ENCODE assay signal across 23 cellular contexts in genomic region chr1:150121236-150121862, GRCh38. TPM values are rescaled to one million over a fixed set of nuclear protein-coding genes. Genes with fewer than 3 reads are reported as not detected.
A peak's percentile ranks its signal among the peaks of the same experiment; 100 is the strongest.
DNase-seq lines count a peak whose midpoint lies in the region; TF ChIP-seq lines count a peak whose summit lies in the region.
"Had no signal": no experiment of that assay in that cellular context is flagged by ENCODE, and none has a peak within 500 bp of the region (broad histone marks: within the 10 kb centered on the region; RNA-seq: fewer than 3 reads in every experiment).

No MANE protein-coding gene starts in this region.

- H3K4me1 ChIP-seq in ACC112 (ENCODE audit: control insufficient read depth, insufficient read depth, low read length, unreplicated experiment) (peaks cover 8% of the 10 kb centered on the region), adipocyte (ENCODE audit: control insufficient read depth, insufficient read depth, low read length) (no peaks in the 10 kb centered on the region)
- H3K4me1 ChIP-seq in CD8-positive, alpha-beta memory T cell (ENCODE audit: insufficient read depth, low read length), result no peaks in the 10 kb centered on the region
- H3K4me1 ChIP-seq: colonic mucosa, thyroid gland had no signal

- no peak overlapping the region for H3K4me3 ChIP-seq in ACC112 (ENCODE audit: low read depth, low read length)
- no peak overlapping the region for H3K4me3 ChIP-seq in adipocyte (ENCODE audit: low read length)
- H3K4me3 ChIP-seq in fibroblast of pulmonary artery (replicated peaks; ENCODE audit: low read depth, low read length), result no peak overlapping the region
- no peak overlapping the region for H3K4me3 ChIP-seq in CD8-positive, alpha-beta memory T cell (ENCODE audit: low read length)
- H3K4me3 ChIP-seq: colonic mucosa, thyroid gland had no signal

- H3K9me3 Mint-ChIP-seq in HFFc6, result no peaks in the 10 kb centered on the region
- H3K9me3 Mint-ChIP-seq in CD8-positive, alpha-beta memory T cell, result no peaks in the 10 kb centered on the region
- H3K9me3 Mint-ChIP-seq: activated CD4-positive, alpha-beta memory T cell treated with anti-CD3 and anti-CD28 coated beads for 36 hours; CD4-positive, CD25-positive, alpha-beta regulatory T cell; endodermal cell; stimulated activated naive CD8-positive, alpha-beta T cell treated with anti-CD3 and anti-CD28 coated beads, Interleukin-15, amount 100 ng/mL, for 72 hours had no signal

- DNase-seq in HFFc6 (no peak), adipocyte (ENCODE audit: low read depth) (peak; percentile 5), fibroblast of pulmonary artery (ENCODE audit: low read depth) (peak; percentile 20), NCI-H2081 (lab: John Stamatoyannopoulos, UW) (no peak), 8988T (no peak), CD1c-positive myeloid dendritic cell (ENCODE audit: extremely low spot score) (no peak)
- no peak for DNase-seq in CD8-positive, alpha-beta memory T cell
- DNase-seq: activated CD4-positive, alpha-beta memory T cell treated with anti-CD3 and anti-CD28 coated beads for 36 hours; activated CD8-positive, alpha-beta memory T cell treated with anti-CD3 and anti-CD28 coated beads, Interleukin-2, amount 50 U/mL, for 48 hours; CD4-positive, CD25-positive, alpha-beta regulatory T cell; colonic mucosa; endodermal cell; GF-D8; NCI-H1092 treated with DMSO at 0.1 percent for 48 hours; NCI-H2081 treated with DMSO at 0.1 percent for 48 hours; NCI-H774; stimulated activated naive CD8-positive, alpha-beta T cell treated with anti-CD3 and anti-CD28 coated beads, Interleukin-15, amount 100 ng/mL, for 72 hours; T1000; thyroid gland had no signal

- no peaks in the 10 kb centered on the region; the same call in 1 of the 2 replicates for H3K27me3 Mint-ChIP-seq in HFFc6 (ENCODE audit: insufficient read depth)
- no peaks in the 10 kb centered on the region for H3K27me3 Mint-ChIP-seq in CD8-positive, alpha-beta memory T cell
- H3K27me3 Mint-ChIP-seq: activated CD4-positive, alpha-beta memory T cell treated with anti-CD3 and anti-CD28 coated beads for 36 hours; CD4-positive, CD25-positive, alpha-beta regulatory T cell; progenitor cell of endocrine pancreas; stimulated activated naive CD8-positive, alpha-beta T cell treated with anti-CD3 and anti-CD28 coated beads, Interleukin-15, amount 100 ng/mL, for 72 hours had no signal

- CTCF ChIA-PET in CD8-positive, alpha-beta memory T cell (lab: Charles Lee), result no interaction called here

- no peak overlapping the region for H3K9ac ChIP-seq in adipocyte (ENCODE audit: low read length)

- peaks cover 12% of the 10 kb centered on the region for H3K4me1 Mint-ChIP-seq in HFFc6 (ENCODE audit: low read depth)
- peaks cover 6 to 25% (median 21%) of the 10 kb centered on the region in 3 donors for H3K4me1 Mint-ChIP-seq in CD8-positive, alpha-beta memory T cell
- H3K4me1 Mint-ChIP-seq: endodermal cell, WTC11 had no signal

- TF ChIP-seq CTCF in HFFc6 (IDR thresholded peaks at IDR 0.05), result no peak
- no peak for TF ChIP-seq CTCF in fibroblast of pulmonary artery (IDR thresholded peaks at IDR 0.05; ENCODE audit: low read length, missing control alignments)

- 0 out of 2 replicates have a peak, but pooled peaks cover 3% of the 10 kb centered on the region for H3K36me3 Mint-ChIP-seq in HFFc6 (ENCODE audit: low read depth)
- H3K36me3 Mint-ChIP-seq in CD8-positive, alpha-beta memory T cell, result peaks cover 5 to 24% (median 6%) of the 10 kb centered on the region in 3 donors
- H3K36me3 Mint-ChIP-seq: activated CD4-positive, alpha-beta memory T cell treated with anti-CD3 and anti-CD28 coated beads for 36 hours; WTC11 had no signal

- no peak overlapping the region for H3K4me3 Mint-ChIP-seq in HFFc6
- no peak overlapping the region for H3K4me3 Mint-ChIP-seq in CD8-positive, alpha-beta memory T cell
- H3K4me3 Mint-ChIP-seq: activated CD4-positive, alpha-beta memory T cell treated with anti-CD3 and anti-CD28 coated beads for 36 hours; CD4-positive, CD25-positive, alpha-beta regulatory T cell; endodermal cell; stimulated activated naive CD8-positive, alpha-beta T cell treated with anti-CD3 and anti-CD28 coated beads, Interleukin-15, amount 100 ng/mL, for 72 hours; WTC11 had no signal

- H3K79me2 ChIP-seq in ACC112 (ENCODE audit: control insufficient read depth, insufficient read depth, low read length, unreplicated experiment), result no peaks in the 10 kb centered on the region

- H3K27me3 ChIP-seq in ACC112 (ENCODE audit: insufficient read depth, low read length) (no peaks in the 10 kb centered on the region), adipocyte (replicated peaks; ENCODE audit: control insufficient read depth, insufficient read depth, low read length) (no peaks in the 10 kb centered on the region)
- no peaks in the 10 kb centered on the region for H3K27me3 ChIP-seq in CD8-positive, alpha-beta memory T cell (ENCODE audit: insufficient read depth, low read length, poor library complexity, severe bottlenecking)
- H3K27me3 ChIP-seq: colonic mucosa, neutrophil, thyroid gland had no signal

- no peak overlapping the region for H2AFZ ChIP-seq in ACC112 (ENCODE audit: low read length, unreplicated experiment)

- H3K36me3 ChIP-seq in ACC112 (ENCODE audit: insufficient read depth, low read length), result 0 out of 2 replicates have a peak, but pooled peaks cover 4% of the 10 kb centered on the region
- H3K36me3 ChIP-seq in adipocyte (ENCODE audit: control insufficient read depth, insufficient read depth, low read length, severe bottlenecking), result peaks cover 7% of the 10 kb centered on the region
- no peaks in the 10 kb centered on the region for H3K36me3 ChIP-seq in CD8-positive, alpha-beta memory T cell (ENCODE audit: insufficient read depth, low read length)
- H3K36me3 ChIP-seq: colonic mucosa, neutrophil, thyroid gland had no signal

- H3K27ac ChIP-seq in ACC112 (ENCODE audit: low read depth, low read length), result peak overlapping the region; percentile 25
- H3K27ac ChIP-seq in CD8-positive, alpha-beta memory T cell (ENCODE audit: low read depth, low read length), result no peak overlapping the region
- H3K27ac ChIP-seq: colonic mucosa, neutrophil, thyroid gland had no signal

- H3K9me3 ChIP-seq in adipocyte (ENCODE audit: control insufficient read depth, low read length), result no peaks in the 10 kb centered on the region
- no peaks in the 10 kb centered on the region for H3K9me3 ChIP-seq in CD8-positive, alpha-beta memory T cell (ENCODE audit: low read length)
- H3K9me3 ChIP-seq: colonic mucosa, neutrophil, thyroid gland had no signal

- H3K27ac Mint-ChIP-seq in HFFc6, result peak overlapping the region; percentile 44
- H3K27ac Mint-ChIP-seq in CD8-positive, alpha-beta memory T cell, result peak overlapping the region in 1 of 8 donors; percentile 69
- H3K27ac Mint-ChIP-seq: CD4-positive, CD25-positive, alpha-beta regulatory T cell; endodermal cell; WTC11 had no signal

- POLR2A ChIA-PET in CD8-positive, alpha-beta memory T cell (lab: Charles Lee), result no interaction called here

RNA-seq across cellular contexts. Expression of gene PLEKHO1, which starts 28.4 kb away (rescaled TPM):
- 10 to 100 TPM; 30.9 to 36.7 (median 32.6) TPM for total RNA-seq in HFFc6 (2021; fragmentation: NEBNext Ultra II Directional; extraction: Animal tissue kit (Norgen Biotek cat#: 25700))
- total RNA-seq in CD8-positive, alpha-beta memory T cell, result 10 to 100 TPM; 44.9 to 47.2 TPM
- polyA plus RNA-seq in CD8-positive, alpha-beta memory T cell, result 47.3 TPM

RNA-seq across cellular contexts. Expression of gene VPS45, which starts 53.8 kb away (rescaled TPM):
- total RNA-seq in HFFc6 (2021; fragmentation: NEBNext Ultra II Directional; extraction: Animal tissue kit (Norgen Biotek cat#: 25700)), result 10 to 100 TPM; 35.6 to 43.3 (median 37.1) TPM
- 10 to 100 TPM; 26.3 to 33.6 TPM for total RNA-seq in CD8-positive, alpha-beta memory T cell
- 27.5 TPM for polyA plus RNA-seq in CD8-positive, alpha-beta memory T cell

Comparison
In these comparisons a context has a peak if more than half of its experiments do, and no peak if none do; other contexts are left out.
1. DNase-seq: peak in adipocyte (single experiment) and fibroblast of pulmonary artery (single experiment); none in HFFc6 (single experiment), NCI-H2081 (0 of 2), CD8-positive, alpha-beta memory T cell (0 of 5), 8988T (single experiment) and CD1c-positive myeloid dendritic cell (single experiment).